19 cellular contexts compared by ENCODE assay signal in the genomic region with DNA sequence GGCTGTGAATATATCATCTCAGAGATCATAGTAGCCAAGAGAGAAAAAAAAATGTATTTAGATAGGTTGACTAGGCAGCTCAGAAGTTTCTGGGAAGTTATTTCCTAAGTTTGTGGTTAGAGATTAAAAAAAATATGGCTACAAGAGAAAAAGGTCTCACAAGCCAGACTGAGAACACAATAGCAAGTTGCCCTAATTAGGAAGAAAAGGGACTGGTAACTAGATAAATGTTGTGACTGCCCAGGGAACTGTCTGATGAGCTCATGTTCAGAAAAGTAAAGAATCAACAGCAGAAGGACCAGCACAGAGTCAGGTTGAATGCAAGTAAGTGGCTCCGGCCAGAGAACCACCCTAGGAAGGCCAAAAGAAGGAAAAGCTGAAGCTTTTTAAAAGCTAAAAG.
DNase-seq lines count a peak whose midpoint lies in the region; ATAC-seq, FAIRE-seq and TF ChIP-seq lines count a peak whose summit lies in the region.
"Had no signal": no experiment of that assay in that cellular context is flagged by ENCODE, and none has a peak within 500 bp of the region (broad histone marks: within the 10 kb centered on the region; RNA-seq: fewer than 3 reads in every experiment).

No MANE protein-coding gene starts in this region.

- H3K9me3 Mint-ChIP-seq in astrocyte (ENCODE audit: unreplicated experiment), result no peaks in the 10 kb centered on the region

- H3K4me2 ChIP-seq in astrocyte (ENCODE audit: low read length), result no peak overlapping the region
- H3K4me2 ChIP-seq: A549 had no signal

- H3K4me1 ChIP-seq in astrocyte (ENCODE audit: insufficient read depth, low read length) (no peaks in the 10 kb centered on the region), right atrium auricular region (no peaks in the 10 kb centered on the region)
- H3K4me1 ChIP-seq: A549, gastrocnemius medialis had no signal

- H3K4me3 Mint-ChIP-seq in astrocyte (ENCODE audit: unreplicated experiment), result no peak overlapping the region
- H3K4me3 Mint-ChIP-seq: activated naive CD4-positive, alpha-beta T cell treated with anti-CD3 and anti-CD28 coated beads for 36 hours; stimulated activated naive CD8-positive, alpha-beta T cell treated with anti-CD3 and anti-CD28 coated beads, Interleukin-15, Interleukin-2, amounts not matched to agents 100 ng/mL and 50 ng/mL, for 24 hours had no signal

- H3K4me3 ChIP-seq in astrocyte (ENCODE audit: insufficient read depth, low read depth, low read length) (no peak overlapping the region), right atrium auricular region (no peak overlapping the region)
- H3K4me3 ChIP-seq: A549, gastrocnemius medialis had no signal

- no peak overlapping the region for H2AFZ ChIP-seq in astrocyte (ENCODE audit: low read depth, low read length)

- no peaks in the 10 kb centered on the region for H4K20me1 ChIP-seq in astrocyte (ENCODE audit: insufficient read depth, low read length)

- peak overlapping the region; percentile 80 for H3K27ac Mint-ChIP-seq in astrocyte (ENCODE audit: unreplicated experiment)
- H3K27ac Mint-ChIP-seq: activated naive CD4-positive, alpha-beta T cell treated with anti-CD3 and anti-CD28 coated beads for 36 hours; stimulated activated naive CD8-positive, alpha-beta T cell treated with anti-CD3 and anti-CD28 coated beads, Interleukin-15, Interleukin-2, amounts not matched to agents 100 ng/mL and 50 ng/mL, for 24 hours had no signal

- no peak overlapping the region for H3K9ac ChIP-seq in astrocyte (ENCODE audit: low read length)

- no peaks in the 10 kb centered on the region for H3K79me2 ChIP-seq in astrocyte (ENCODE audit: insufficient read depth, low read length)

- H3K27ac ChIP-seq in astrocyte (ENCODE audit: low read depth, low read length) (no peak overlapping the region), right atrium auricular region (peak overlapping the region in 1 of 2 donors; percentile 56)
- H3K27ac ChIP-seq: A549, gastrocnemius medialis had no signal

- H3K27me3 Mint-ChIP-seq in astrocyte (ENCODE audit: low read depth, unreplicated experiment), result no peaks in the 10 kb centered on the region
- H3K27me3 Mint-ChIP-seq: stimulated activated naive CD8-positive, alpha-beta T cell treated with anti-CD3 and anti-CD28 coated beads, Interleukin-15, Interleukin-2, amounts not matched to agents 100 ng/mL and 50 ng/mL, for 24 hours had no signal

- peaks cover 9% of the 10 kb centered on the region for H3K4me1 Mint-ChIP-seq in astrocyte (ENCODE audit: low read depth, unreplicated experiment)

- FAIRE-seq in astrocyte (lab: Jason Lieb, UNC), result peak; percentile 13
- FAIRE-seq: A549, HTR-8/SVneo had no signal

- DNase-seq in A172 (ENCODE audit: low spot score), result peak; percentile 8
- peak; percentile 26 for DNase-seq in HCEC 1CT
- DNase-seq in astrocyte (ENCODE audit: low read depth), result peak; percentile 82
- DNase-seq in iris pigment epithelial cell (ENCODE audit: low read depth), result peak; percentile 71
- no peak for DNase-seq in right atrium auricular region (ENCODE audit: low spot score)
- no peak for DNase-seq in SW480 (ENCODE audit: low spot score)
- DNase-seq in DMS79 (lab: John Stamatoyannopoulos, UW), result no peak
- DNase-seq: activated CD4-positive, alpha-beta T cell treated with anti-CD3 and anti-CD28 coated beads, Interleukin-2, amount 50 U/mL, for 1 hour; activated naive CD4-positive, alpha-beta T cell treated with anti-CD3 and anti-CD28 coated beads for 36 hours; gastrocnemius medialis; NCI-H187; NCI-H526 treated with DMSO at 0.1 percent for 48 hours; PC-3; T1000 had no signal

- H3K36me3 Mint-ChIP-seq in astrocyte (ENCODE audit: low read depth, unreplicated experiment), result no peaks in the 10 kb centered on the region

- no peak for ATAC-seq in HG03565 (IDR thresholded peaks at IDR 0.05; ENCODE audit: unreplicated experiment)
- ATAC-seq: A549, gastrocnemius medialis, HCT116, PC-3 had no signal

- H3K9me3 ChIP-seq in astrocyte (ENCODE audit: insufficient read depth, low read depth, low read length) (no peaks in the 10 kb centered on the region), right atrium auricular region (no peaks in the 10 kb centered on the region)
- H3K9me3 ChIP-seq: A549, gastrocnemius medialis had no signal

- TF ChIP-seq CTCF in astrocyte (IDR thresholded peaks at IDR 0.05; ENCODE audit: insufficient read depth, low read depth, low read length), result no peak
- no peak for TF ChIP-seq CTCF in right atrium auricular region (IDR thresholded peaks at IDR 0.05)

- H3K36me3 ChIP-seq in astrocyte (ENCODE audit: insufficient read depth, low read length), result no peaks in the 10 kb centered on the region
- H3K36me3 ChIP-seq in right atrium auricular region, result no peaks in the 10 kb centered on the region
- H3K36me3 ChIP-seq: gastrocnemius medialis had no signal

- no peaks in the 10 kb centered on the region for H3K27me3 ChIP-seq in astrocyte (ENCODE audit: insufficient read depth, low read length)
- no peaks in the 10 kb centered on the region for H3K27me3 ChIP-seq in right atrium auricular region
- H3K27me3 ChIP-seq: gastrocnemius medialis had no signal

Comparison
In these comparisons a context has a peak if more than half of its experiments do, and no peak if none do; other contexts are left out.
1. DNase-seq: peak in A172 (single experiment), HCEC 1CT (single experiment), astrocyte (single experiment) and iris pigment epithelial cell (single experiment); none in right atrium auricular region (single experiment), SW480 (single experiment) and DMS79 (single experiment).